ENCODE assay signal across 8 cellular contexts in the genomic region with DNA sequence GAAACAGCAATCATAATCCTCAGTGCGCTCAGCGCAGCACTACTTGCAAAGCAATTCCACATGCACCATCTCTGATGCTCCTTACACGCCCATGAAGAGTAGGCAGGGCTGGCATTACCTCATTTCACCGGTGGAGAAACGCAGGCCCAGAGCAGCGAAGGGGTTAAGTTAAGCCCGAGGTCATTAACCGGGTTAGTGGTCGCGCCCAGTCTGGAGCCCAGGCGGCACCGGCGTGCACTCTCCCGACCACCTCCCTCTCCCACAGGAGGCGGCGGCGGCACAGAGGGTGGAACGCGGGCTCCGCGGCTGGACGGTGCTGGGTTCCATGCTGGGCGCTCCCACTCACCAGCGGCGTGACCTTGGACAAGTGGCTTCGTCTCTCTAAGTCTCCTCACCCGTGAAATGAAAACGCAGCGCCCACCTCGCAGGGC. TPM values are rescaled to one million over a fixed set of nuclear protein-coding genes. Genes with fewer than 3 reads are reported as not detected.
DNase-seq lines count a peak whose midpoint lies in the region; ATAC-seq and TF ChIP-seq lines count a peak whose summit lies in the region.

No MANE protein-coding gene starts in this region.

- H3K27me3 ChIP-seq in RWPE2 (ENCODE audit: insufficient read depth, poor library complexity, severe bottlenecking): no peaks in the 10 kb centered on the region
- H3K27me3 ChIP-seq in naive thymus-derived CD4-positive, alpha-beta T cell (ENCODE audit: control insufficient read depth in 2 of 2, insufficient read depth in 2 of 2, low read length in 2 of 2): no peaks in the 10 kb centered on the region

- POLR2A ChIA-PET in naive thymus-derived CD4-positive, alpha-beta T cell (lab: Charles Lee): interaction anchor here (1.0 to 1.6 kb wide), 4 partner anchors 18 to 61 kb away, joined by 3 to 10 read pairs (median 4); a partner anchor contains a TSS

- peak overlapping the region; percentile 85 to 96 (median 88) for H3K4me3 Mint-ChIP-seq in naive thymus-derived CD4-positive, alpha-beta T cell

- H3K4me3 ChIP-seq in RWPE2 (ENCODE audit: severe bottlenecking): peak overlapping the region; percentile 96
- peak overlapping the region; percentile 86 for H3K4me3 ChIP-seq in naive thymus-derived CD4-positive, alpha-beta T cell (ENCODE audit: low read length)

- peaks cover 0 to 7% (median 0%) of the 10 kb centered on the region in 5 donors for H3K27me3 Mint-ChIP-seq in naive thymus-derived CD4-positive, alpha-beta T cell

- H3K4me1 ChIP-seq in RWPE2 (ENCODE audit: insufficient read depth, poor library complexity, severe bottlenecking): peaks cover 6% of the 10 kb centered on the region
- peaks cover 37 to 39% of the 10 kb centered on the region in 2 donors for H3K4me1 ChIP-seq in naive thymus-derived CD4-positive, alpha-beta T cell (ENCODE audit: control insufficient read depth in 2 of 2, insufficient read depth in 2 of 2, low read length in 2 of 2)

- peaks cover 0 to 3% (median 0%) of the 10 kb centered on the region in 11 donors for H3K9me3 Mint-ChIP-seq in naive thymus-derived CD4-positive, alpha-beta T cell

- no peak for TF ChIP-seq CTCF in RWPE2 (IDR thresholded peaks at IDR 0.05; ENCODE audit: poor library complexity, severe bottlenecking)

- DNase-seq in Daoy (ENCODE audit: low read depth): peak; percentile 41
- peak; percentile 59 for DNase-seq in RWPE2 (ENCODE audit: low spot score)
- no peak for DNase-seq in epithelial cell of prostate (ENCODE audit: low read depth, low spot score)
- DNase-seq in naive thymus-derived CD4-positive, alpha-beta T cell: peak in 1 of 9 donors; percentile 27
- no peak for DNase-seq in islet precursor cell
- no peak for DNase-seq in germinal center (ENCODE audit: low spot score)
- no peak for DNase-seq in NCI-H1436 (lab: John Stamatoyannopoulos, UW)

- H3K27ac ChIP-seq in RWPE2 (ENCODE audit: poor library complexity, severe bottlenecking) (peak overlapping the region; percentile 87), epithelial cell of prostate (peak overlapping the region; percentile 86)
- peak overlapping the region; percentile 93 for H3K27ac ChIP-seq in naive thymus-derived CD4-positive, alpha-beta T cell (ENCODE audit: low read depth, low read length)

- H3K27ac Mint-ChIP-seq in naive thymus-derived CD4-positive, alpha-beta T cell: peak overlapping the region; percentile 72 to 90 (median 87)

- ATAC-seq in HG02642 (IDR thresholded peaks at IDR 0.05; ENCODE audit: poor library complexity, unreplicated experiment) (peak; percentile 1), RWPE2 (ENCODE audit: low read depth) (peak; percentile 5)
- ATAC-seq in naive thymus-derived CD4-positive, alpha-beta T cell: peak; percentile 0

- CTCF ChIA-PET in naive thymus-derived CD4-positive, alpha-beta T cell (lab: Charles Lee): no interaction called here

- H3K36me3 Mint-ChIP-seq in naive thymus-derived CD4-positive, alpha-beta T cell: peaks cover 0 to 11% (median 0%) of the 10 kb centered on the region in 5 donors

- H3K4me1 Mint-ChIP-seq in naive thymus-derived CD4-positive, alpha-beta T cell: peaks cover 20 to 46% (median 33%) of the 10 kb centered on the region in 7 donors

- H3K9me3 ChIP-seq in RWPE2 (ENCODE audit: severe bottlenecking): no peaks in the 10 kb centered on the region
- H3K9me3 ChIP-seq in naive thymus-derived CD4-positive, alpha-beta T cell (ENCODE audit: control insufficient read depth in 2 of 3, low read length in 3 of 3): no peaks in the 10 kb centered on the region

- intact Hi-C loops in naive thymus-derived CD4-positive, alpha-beta T cell (cut with micrococcal nuclease): loop anchor here (1.0 to 10.0 kb wide), 18 partner anchors 22 to 1935 kb away; a partner anchor contains a TSS

- peaks cover 21% of the 10 kb centered on the region for H3K36me3 ChIP-seq in RWPE2 (ENCODE audit: low read depth)
- H3K36me3 ChIP-seq in naive thymus-derived CD4-positive, alpha-beta T cell (ENCODE audit: control insufficient read depth in 2 of 3, insufficient read depth in 3 of 3, low read length in 3 of 3): peaks cover 0 to 32% (median 0%) of the 10 kb centered on the region in 3 experiments

RNA-seq across cellular contexts. Expression of a gene that starts 0.5 kb away (rescaled TPM):
- 93.8 and 111 TPM in 2 replicates for total RNA-seq in Daoy (2014; rRNA removed; shearing (Covaris generic))
- total RNA-seq in naive thymus-derived CD4-positive, alpha-beta T cell: 100 to 1,000 TPM in 3 of 5 experiments, 10 to 100 TPM in 2; 94.1 to 136 (median 101) TPM
- polyA plus RNA-seq in naive thymus-derived CD4-positive, alpha-beta T cell: 10 to 100 TPM; 49.6 to 69.4 TPM

RNA-seq across cellular contexts. Expression of a gene that starts 3.2 kb away (rescaled TPM):
- total RNA-seq in Daoy (2014; rRNA removed; shearing (Covaris generic)): 51.2 and 61.3 TPM in 2 replicates
- 10 to 100 TPM; 39.5 to 61.2 (median 42.2) TPM for total RNA-seq in naive thymus-derived CD4-positive, alpha-beta T cell
- polyA plus RNA-seq in naive thymus-derived CD4-positive, alpha-beta T cell: 10 to 100 TPM; 36.0 to 53.6 TPM

RNA-seq across cellular contexts. Expression of a gene that starts 6.2 kb away (rescaled TPM):
- total RNA-seq in Daoy (2014; rRNA removed; shearing (Covaris generic)): 41.6 and 72.6 TPM in 2 replicates
- total RNA-seq in naive thymus-derived CD4-positive, alpha-beta T cell: 10 to 100 TPM; 27.4 to 70.6 (median 37.2) TPM
- polyA plus RNA-seq in naive thymus-derived CD4-positive, alpha-beta T cell: 1 to 10 TPM; 6.0 to 6.5 TPM

RNA-seq across cellular contexts. Expression of a gene that starts 20.7 kb away (rescaled TPM):
- 157 and 195 TPM in 2 replicates for total RNA-seq in Daoy (2014; rRNA removed; shearing (Covaris generic))
- total RNA-seq in naive thymus-derived CD4-positive, alpha-beta T cell: 100 to 1,000 TPM in 1 of 5 experiments, 10 to 100 TPM in 4; 38.7 to 125 (median 65.9) TPM
- polyA plus RNA-seq in naive thymus-derived CD4-positive, alpha-beta T cell: 10 to 100 TPM in 1 of 2 donors, 1 to 10 TPM in 1; 7.9 to 12.1 TPM

RNA-seq across cellular contexts. Expression of a gene that starts 22.4 kb away (rescaled TPM):
- total RNA-seq in Daoy (2014; rRNA removed; shearing (Covaris generic)): 56.6 and 63.8 TPM in 2 replicates
- 10 to 100 TPM in 1 of 5 experiments, 1 to 10 TPM in 4; 4.2 to 20.2 (median 5.6) TPM for total RNA-seq in naive thymus-derived CD4-positive, alpha-beta T cell
- polyA plus RNA-seq in naive thymus-derived CD4-positive, alpha-beta T cell: 1 to 10 TPM; 7.7 to 9.1 TPM

Comparison
In these comparisons a context has a peak if more than half of its experiments do, and no peak if none do; other contexts are left out.
1. DNase-seq: peak in Daoy (single experiment) and RWPE2 (single experiment); none in epithelial cell of prostate (single experiment), islet precursor cell (single experiment), germinal center (single experiment) and NCI-H1436 (single experiment).
2. Peak in every context shown above with its lines, with median percentiles within 50 percentile points of each other: ATAC-seq and H3K27ac ChIP-seq.